In genomic region chrX:71657267-71657666, GRCh38 we compare ENCODE assay signal across 10 cellular contexts. TPM values are rescaled to one million over a fixed set of nuclear protein-coding genes. Genes with fewer than 3 reads are reported as not detected.
"Had no signal": no experiment of that assay in that cellular context is flagged by ENCODE, and none has a peak within 500 bp of the region (broad histone marks: within the 10 kb centered on the region; RNA-seq: fewer than 3 reads in every experiment).

No MANE protein-coding gene starts in this region.

- DNase-seq: GOT3, H7, HFFc6 had no signal

- H3K4me3 ChIP-seq: HAP-1 had no signal

- H3K27ac ChIP-seq: HL-60 had no signal

- H3K9me3 ChIP-seq: HAP-1 had no signal

- H3K27ac Mint-ChIP-seq: HFFc6 had no signal

- H3K4me1 Mint-ChIP-seq: IgD-negative memory B cell had no signal

- H3K4me1 ChIP-seq: HAP-1 had no signal

- ATAC-seq: HCT116, HepG2 had no signal

- H3K36me3 Mint-ChIP-seq: IgD-negative memory B cell had no signal

- H3K9me3 Mint-ChIP-seq: HFFc6, IgD-negative memory B cell had no signal

- H3K36me3 ChIP-seq: HAP-1 had no signal

- H3K4me3 Mint-ChIP-seq: HFFc6, IgD-negative memory B cell had no signal

- FAIRE-seq: HepG2 had no signal

RNA-seq across cellular contexts. Expression of gene CXCR3, which starts 39.0 kb away (rescaled TPM):
- total RNA-seq: H4, H7, HFFc6, HT1080 had no signal
- polyA plus RNA-seq: HepG2 had no signal
